ENCODE assay signal across 23 cellular contexts in genomic region chr1:230852959-230853358, GRCh38. TPM values are rescaled to one million over a fixed set of nuclear protein-coding genes. Genes with fewer than 3 reads are reported as not detected.
DNase-seq lines count a peak whose midpoint lies in the region; ATAC-seq and TF ChIP-seq lines count a peak whose summit lies in the region.
"Had no signal": no experiment of that assay in that cellular context is flagged by ENCODE, and none has a peak within 500 bp of the region (broad histone marks: within the 10 kb centered on the region; RNA-seq: fewer than 3 reads in every experiment).

No MANE protein-coding gene starts in this region.

- ATAC-seq in heart left ventricle (no peak), psoas muscle (no peak)
- ATAC-seq: GM12878 had no signal

- no peak overlapping the region for H3K18ac ChIP-seq in mesenchymal stem cell (ENCODE audit: low read depth in 1 of 2, low read length in 2 of 2)

- H3K4me1 ChIP-seq in left ventricle myocardium inferior = peaks cover 90% of the 10 kb centered on the region
- peaks cover 4 to 78% (median 45%) of the 10 kb centered on the region in 12 donors for H3K4me1 ChIP-seq in heart left ventricle
- H3K4me1 ChIP-seq in mesenchymal stem cell (ENCODE audit: control insufficient read depth, insufficient read depth, low read depth, low read length) = peaks cover 53% of the 10 kb centered on the region
- H3K4me1 ChIP-seq in psoas muscle = peaks cover 54% of the 10 kb centered on the region

- H3K4ac ChIP-seq in mesenchymal stem cell (ENCODE audit: low read depth in 1 of 2, low read length in 2 of 2) = no peak overlapping the region

- H2AFZ ChIP-seq in mesenchymal stem cell (ENCODE audit: low read depth, low read length) = no peak overlapping the region

- H2BK15ac ChIP-seq in mesenchymal stem cell (ENCODE audit: low read depth, poor library complexity, severe bottlenecking) = no peak overlapping the region

- no peaks in the 10 kb centered on the region for H3K27me3 ChIP-seq in left ventricle myocardium inferior (ENCODE audit: low read depth)
- no peaks in the 10 kb centered on the region for H3K27me3 ChIP-seq in heart left ventricle
- H3K27me3 ChIP-seq in mesenchymal stem cell (ENCODE audit: control insufficient read depth in 1 of 2, insufficient read depth in 1 of 2, low read length in 2 of 2) = no peaks in the 10 kb centered on the region
- no peaks in the 10 kb centered on the region for H3K27me3 ChIP-seq in psoas muscle (ENCODE audit: insufficient read depth in 3 of 3, low read length in 2 of 3)
- H3K27me3 ChIP-seq: BLaER1 treated with 17β-estradiol and CSF1 and Interleukin-3, amounts not matched to agents 10 nM and 100 nM; SJSA1 had no signal

- H3K79me1 ChIP-seq in mesenchymal stem cell (replicated peaks; ENCODE audit: low read length, poor library complexity, severe bottlenecking) = peaks cover 27% of the 10 kb centered on the region

- no peak for TF ChIP-seq CTCF in left ventricle myocardium inferior (IDR thresholded peaks at IDR 0.05; ENCODE audit: borderline replicate concordance)
- TF ChIP-seq CTCF in heart left ventricle (IDR thresholded peaks at IDR 0.05) = no peak
- no peak for TF ChIP-seq CTCF in psoas muscle (IDR thresholded peaks at IDR 0.05)

- no peak overlapping the region for H3K4me3 ChIP-seq in left ventricle myocardium inferior
- no peak overlapping the region for H3K4me3 ChIP-seq in heart left ventricle
- no peak overlapping the region for H3K4me3 ChIP-seq in mesenchymal stem cell (ENCODE audit: insufficient read depth in 1 of 2, low read depth in 1 of 2, low read length in 2 of 2)
- no peak overlapping the region for H3K4me3 ChIP-seq in psoas muscle
- H3K4me3 ChIP-seq: BLaER1 treated with 17β-estradiol and CSF1 and Interleukin-3, amounts not matched to agents 10 nM and 100 nM; GM12878; SJSA1 had no signal

- H2BK12ac ChIP-seq in mesenchymal stem cell (ENCODE audit: low read length in 2 of 2) = no peak overlapping the region

- intact Hi-C loops in left ventricle myocardium inferior (cut with micrococcal nuclease) = no loop called here
- intact Hi-C loops in heart left ventricle (cut with DNase I) = loop anchor here in 1 of 10 donors (5.0 kb wide), 1 partner anchor 36 kb away; no protein-coding TSS in a partner anchor
- intact Hi-C loops in psoas muscle (cut with DNase I) = no loop called here

- no peak overlapping the region for H2BK120ac ChIP-seq in mesenchymal stem cell (ENCODE audit: low read depth, low read length)

- H3K23ac ChIP-seq in mesenchymal stem cell (ENCODE audit: low read length in 2 of 2) = no peak overlapping the region

- no peak overlapping the region for H3K14ac ChIP-seq in mesenchymal stem cell (ENCODE audit: low read length in 2 of 2)

- H3K36me3 ChIP-seq in left ventricle myocardium inferior = peaks cover 37% of the 10 kb centered on the region
- H3K36me3 ChIP-seq in heart left ventricle = peaks cover 0 to 42% (median 16%) of the 10 kb centered on the region in 9 donors
- peaks cover 16 to 52% of the 10 kb centered on the region in 2 experiments for H3K36me3 ChIP-seq in mesenchymal stem cell (ENCODE audit: control insufficient read depth in 1 of 2, insufficient read depth in 2 of 2, low read depth in 1 of 2, low read length in 2 of 2)
- peaks cover 0 to 28% of the 10 kb centered on the region in 2 donors for H3K36me3 ChIP-seq in psoas muscle (ENCODE audit: insufficient read depth in 1 of 2, low read depth in 1 of 2)

- H4K91ac ChIP-seq in mesenchymal stem cell (ENCODE audit: low read length) = no peak overlapping the region

- no peak overlapping the region for H3K4me2 ChIP-seq in mesenchymal stem cell (ENCODE audit: low read length, poor library complexity, severe bottlenecking)
- H3K4me2 ChIP-seq: BLaER1 treated with 17β-estradiol and CSF1 and Interleukin-3, amounts not matched to agents 10 nM and 100 nM had no signal

- peak overlapping the region; percentile 10 for H2AK5ac ChIP-seq in mesenchymal stem cell (ENCODE audit: low read length, severe bottlenecking)

- H4K8ac ChIP-seq in mesenchymal stem cell (ENCODE audit: low read length) = no peak overlapping the region

- H3K9me3 ChIP-seq in left ventricle myocardium inferior (replicated peaks) = peaks cover 8% of the 10 kb centered on the region
- H3K9me3 ChIP-seq in heart left ventricle = peaks cover 0 to 13% (median 0%) of the 10 kb centered on the region in 12 donors
- peaks cover 9% of the 10 kb centered on the region for H3K9me3 ChIP-seq in mesenchymal stem cell (ENCODE audit: control insufficient read depth, low read length)
- H3K9me3 ChIP-seq in psoas muscle = no peaks in the 10 kb centered on the region
- H3K9me3 ChIP-seq: Caco-2, SJSA1 had no signal

- no peak overlapping the region for H3K9ac ChIP-seq in mesenchymal stem cell (ENCODE audit: low read length)
- H3K9ac ChIP-seq: BLaER1 treated with 17β-estradiol and CSF1 and Interleukin-3, amounts not matched to agents 10 nM and 100 nM had no signal

- 89 to 97% (median 90%) methylated on average over 7 to 8 of the region's 8 CpGs for WGBS in heart left ventricle, 4 donors
- WGBS in mesenchymal stem cell = 95% methylated on average over 6 of the region's 8 CpGs
- WGBS in psoas muscle, 3 donors = 88 to 92% (median 89%) methylated on average over 8 of the region's 8 CpGs

- H3K27ac ChIP-seq in left ventricle myocardium inferior (replicated peaks) = peak overlapping the region; percentile 41
- no peak overlapping the region for H3K27ac ChIP-seq in heart left ventricle
- no peak overlapping the region for H3K27ac ChIP-seq in mesenchymal stem cell (ENCODE audit: low read length, poor library complexity, severe bottlenecking)
- peak overlapping the region; percentile 40 for H3K27ac ChIP-seq in psoas muscle
- H3K27ac ChIP-seq: 22Rv1; BLaER1 treated with 17β-estradiol and CSF1 and Interleukin-3, amounts not matched to agents 10 nM and 100 nM; SJSA1 had no signal

- H2BK5ac ChIP-seq in mesenchymal stem cell (ENCODE audit: low read depth, low read length, poor library complexity, severe bottlenecking) = no peak overlapping the region

- TF ChIP-seq POLR2A in heart left ventricle (IDR thresholded peaks at IDR 0.05) = no peak

- DNase-seq in left ventricle myocardium inferior (no peak), heart left ventricle (no peak), mesenchymal stem cell (no peak), psoas muscle (no peak), HK-2 (ENCODE audit: unreplicated experiment) (no peak), NCI-H2171 treated with DMSO at 0.1 percent for 48 hours (lab: John Stamatoyannopoulos, UW) (no peak), SIG-M5 (lab: John Stamatoyannopoulos, UW) (no peak), D341Med (ENCODE audit: low spot score) (no peak)
- DNase-seq: Caco-2; CD4-positive, alpha-beta memory T cell; DND-41; H7; Karpas-422; MV-4-11; NCI-H1105 treated with DMSO at 0.1 percent for 48 hours; NCI-H2081 treated with DMSO at 0.1 percent for 48 hours; NCI-H446 treated with DMSO at 0.1 percent for 48 hours; NCI-H526 treated with DMSO at 0.1 percent for 48 hours; OCI-M1 had no signal

RNA-seq across cellular contexts. Expression of gene C1orf198, which starts 15.4 kb away (rescaled TPM):
- total RNA-seq in left ventricle myocardium inferior (32.7 TPM), heart left ventricle (100 to 1,000 TPM in 1 of 9 donors, 10 to 100 TPM in 8; 29.7 to 145 (median 63.8) TPM), psoas muscle (100 to 1,000 TPM in 2 of 4 donors, 10 to 100 TPM in 2; 32.0 to 122 (median 86.7) TPM)
- polyA plus RNA-seq in heart left ventricle (10 to 100 TPM; 23.1 to 72.8 TPM), psoas muscle (10 to 100 TPM; 44.6 to 99.6 (median 81.8) TPM)
- 40.5 TPM for polyA plus RNA-seq in mesenchymal stem cell (2013, experiment 1 of 2)
- 39.9 TPM for polyA plus RNA-seq in mesenchymal stem cell (2013, experiment 2 of 2)

Comparison
In these comparisons a context has a peak if more than half of its experiments do, and no peak if none do; other contexts are left out.
1. H3K27ac ChIP-seq: peak in left ventricle myocardium inferior (single experiment) and psoas muscle (single experiment); none in heart left ventricle (0 of 12) and mesenchymal stem cell (single experiment).